Comparison of ENCODE assay signal across 10 cellular contexts in the genomic region with DNA sequence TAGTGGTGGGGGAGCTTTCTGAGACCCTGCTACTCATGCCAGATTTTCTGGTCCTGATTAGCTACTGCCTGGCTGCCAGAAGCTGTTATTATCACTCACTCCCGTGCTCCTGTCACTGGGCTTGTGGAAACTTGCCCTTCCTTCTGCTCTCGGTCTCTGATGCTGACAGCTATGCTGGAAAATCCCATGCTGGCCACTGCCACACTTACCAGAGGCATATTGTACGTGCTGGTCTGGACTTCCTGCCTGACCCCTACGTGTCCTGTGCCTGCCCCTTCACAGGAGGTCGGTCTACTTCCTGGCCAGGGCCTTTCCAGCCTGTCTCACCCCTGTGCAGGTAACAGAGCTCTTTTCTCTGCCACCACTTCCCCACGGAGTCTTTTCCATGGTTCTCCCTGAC.
DNase-seq lines count a peak whose midpoint lies in the region; ATAC-seq and TF ChIP-seq lines count a peak whose summit lies in the region.
"Had no signal": no experiment of that assay in that cellular context is flagged by ENCODE, and none has a peak within 500 bp of the region (broad histone marks: within the 10 kb centered on the region; RNA-seq: fewer than 3 reads in every experiment).

No MANE protein-coding gene starts in this region.

- peaks cover 35 to 56% of the 10 kb centered on the region in 2 donors for H3K4me1 ChIP-seq in adrenal gland (replicated peaks in 1 of 2)

- no peaks in the 10 kb centered on the region for H3K9me3 ChIP-seq in adrenal gland (replicated peaks in 1 of 3)
- H3K9me3 ChIP-seq: neutrophil had no signal

- DNase-seq in adrenal gland (peak in 6 of 7 donors; percentile 49 to 76 (median 56)), kidney glomerular epithelial cell (lab: John Stamatoyannopoulos, UW) (peak; percentile 46), ureter (ENCODE audit: low spot score) (peak; percentile 70), NCI-H510A (lab: John Stamatoyannopoulos, UW) (no peak), AG08396 (ENCODE audit: low spot score) (no peak)
- no peak for DNase-seq in stimulated activated naive CD8-positive, alpha-beta T cell treated with anti-CD3 and anti-CD28 coated beads, Interleukin-15, amount 100 ng/mL, for 72 hours
- DNase-seq: PC-9 had no signal

- no peak overlapping the region for H3K4me3 Mint-ChIP-seq in stimulated activated naive CD8-positive, alpha-beta T cell treated with anti-CD3 and anti-CD28 coated beads, Interleukin-15, amount 100 ng/mL, for 72 hours
- H3K4me3 Mint-ChIP-seq: stimulated activated effector memory CD8-positive, alpha-beta T cell treated with anti-CD3 and anti-CD28 coated beads, Interleukin-12 subunit alpha, Interleukin-12 subunit beta, amount 100 ng/mL, for 72 hours had no signal

- no peak for TF ChIP-seq POLR2A in adrenal gland (IDR thresholded peaks at IDR 0.05)

- peaks cover 6 to 7% of the 10 kb centered on the region in 2 donors for H3K9me3 Mint-ChIP-seq in stimulated activated naive CD8-positive, alpha-beta T cell treated with anti-CD3 and anti-CD28 coated beads, Interleukin-15, amount 100 ng/mL, for 72 hours

- TF ChIP-seq CTCF in adrenal gland (IDR thresholded peaks at IDR 0.05), result no peak

- 40 to 61% (median 58%) methylated on average over 6 of the region's 6 CpGs for WGBS in adrenal gland, 4 donors

- peaks cover 35% of the 10 kb centered on the region for H3K4me1 Mint-ChIP-seq in stimulated activated naive CD8-positive, alpha-beta T cell treated with anti-CD3 and anti-CD28 coated beads, Interleukin-15, amount 100 ng/mL, for 72 hours

- peak; percentile 32 for ATAC-seq in HG02798 (IDR thresholded peaks at IDR 0.05; ENCODE audit: poor library complexity, unreplicated experiment)
- no peak for ATAC-seq in stimulated activated naive CD8-positive, alpha-beta T cell treated with anti-CD3 and anti-CD28 coated beads, Interleukin-15, amount 100 ng/mL, for 72 hours
- ATAC-seq: stimulated activated effector memory CD8-positive, alpha-beta T cell treated with anti-CD3 and anti-CD28 coated beads, Interleukin-12 subunit alpha, Interleukin-12 subunit beta, amount 100 ng/mL, for 72 hours had no signal

- H3K27me3 ChIP-seq in adrenal gland, result no peaks in the 10 kb centered on the region
- H3K27me3 ChIP-seq: neutrophil had no signal

- H3K36me3 ChIP-seq in adrenal gland (replicated peaks in 1 of 2), result no peaks in the 10 kb centered on the region
- H3K36me3 ChIP-seq: neutrophil had no signal

- intact Hi-C loops in adrenal gland (cut with DNase I), result loop anchor here in 1 of 2 donors (10.0 kb wide), 1 partner anchor 49 kb away; no protein-coding TSS in a partner anchor

- peak overlapping the region in 2 of 5 donors; percentile 61 to 69 for H3K27ac ChIP-seq in adrenal gland
- H3K27ac ChIP-seq: neutrophil had no signal

- no peak overlapping the region for H3K27ac Mint-ChIP-seq in stimulated activated naive CD8-positive, alpha-beta T cell treated with anti-CD3 and anti-CD28 coated beads, Interleukin-15, amount 100 ng/mL, for 72 hours
- H3K27ac Mint-ChIP-seq: stimulated activated effector memory CD8-positive, alpha-beta T cell treated with anti-CD3 and anti-CD28 coated beads, Interleukin-12 subunit alpha, Interleukin-12 subunit beta, amount 100 ng/mL, for 72 hours had no signal

- H3K4me3 ChIP-seq in adrenal gland, result no peak overlapping the region
- H3K4me3 ChIP-seq: PC-9 had no signal

- H3K27me3 Mint-ChIP-seq in stimulated activated naive CD8-positive, alpha-beta T cell treated with anti-CD3 and anti-CD28 coated beads, Interleukin-15, amount 100 ng/mL, for 72 hours, result no peaks in the 10 kb centered on the region

Comparison
In these comparisons a context has a peak if more than half of its experiments do, and no peak if none do; other contexts are left out.
1. DNase-seq: peak in adrenal gland (6 of 7), kidney glomerular epithelial cell (single experiment) and ureter (single experiment); none in stimulated activated naive CD8-positive, alpha-beta T cell treated with anti-CD3 and anti-CD28 coated beads, Interleukin-15, amount 100 ng/mL, for 72 hours (0 of 2), NCI-H510A (single experiment) and AG08396 (single experiment).